In the genomic region with DNA sequence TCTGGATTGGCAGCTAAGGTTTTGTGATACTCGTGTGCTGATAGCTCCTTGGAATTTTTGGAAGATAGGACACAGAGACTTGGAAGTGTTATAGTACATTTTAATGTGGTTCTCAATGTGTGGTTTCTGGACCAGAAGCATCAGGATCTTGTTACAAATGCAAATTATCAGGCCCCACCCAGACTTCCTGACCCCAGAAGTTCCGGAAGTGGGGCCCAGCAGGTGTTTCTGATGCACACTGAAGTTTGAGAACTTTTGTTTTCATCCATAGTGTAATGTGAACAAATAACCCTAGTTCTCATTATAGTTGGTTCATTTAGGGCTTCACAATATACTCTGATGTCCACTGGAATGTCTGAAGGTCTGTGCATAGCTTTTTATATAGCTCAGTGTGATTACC, we compare ENCODE assay signal across 1 cellular context.
TF ChIP-seq lines count a peak whose summit lies in the region.

No MANE protein-coding gene starts in this region.

TF ChIP-seq in GM12878, 131 proteins besides CTCF, POLR2A, EP300 and RAD21:
- TF ChIP-seq RUNX3 (IDR thresholded peaks at IDR 0.05; ENCODE audit: low read length) (0 out of 2 replicates have a peak, but pooled peaks have one; percentile 9), CEBPB (IDR thresholded peaks at IDR 0.05; ENCODE audit: borderline replicate concordance in 1 of 2, low read depth in 2 of 2, low read length in 2 of 2) (no peak)
